Comparison of ENCODE assay signal across 22 cellular contexts in the genomic region with DNA sequence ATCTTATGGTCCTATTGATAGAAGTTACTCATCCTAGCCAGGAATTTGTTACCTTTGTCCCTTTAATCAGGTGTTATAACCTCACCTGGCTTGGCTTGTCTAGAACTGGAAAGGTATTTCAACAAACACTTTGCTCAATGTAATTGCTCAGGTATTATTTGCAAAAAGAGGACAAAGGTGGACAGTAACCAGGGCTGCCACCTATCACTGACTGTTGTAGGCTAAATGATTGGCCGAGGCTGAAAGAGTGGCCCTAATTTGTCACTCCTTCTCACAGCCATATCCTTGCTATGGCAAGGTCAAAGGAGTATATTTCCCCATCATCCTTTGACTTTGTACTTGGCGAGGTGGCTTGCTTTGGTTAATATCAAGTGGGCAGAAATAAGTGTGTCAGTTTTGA.
"Had no signal": no experiment of that assay in that cellular context is flagged by ENCODE, and none has a peak within 500 bp of the region (broad histone marks: within the 10 kb centered on the region; RNA-seq: fewer than 3 reads in every experiment).

No MANE protein-coding gene starts in this region.

- H3K27me3 ChIP-seq: heart left ventricle had no signal

- H3K27me3 Mint-ChIP-seq: activated B cell treated with CpG ODN at 0.5 μM for 24 hours; activated CD4-positive, alpha-beta T cell treated with anti-CD3 and anti-CD28 coated beads for 36 hours; activated naive CD8-positive, alpha-beta T cell treated with anti-CD3 and anti-CD28 coated beads, Interleukin-2, amount 10 ng/mL, durations not matched to agents 7 days and 5 days; stimulated activated naive B cell treated with anti-CD40 and anti-IgM and Interleukin-4, amounts not matched to agents 10 μg/mL and 1 μg/mL and 100 μg/mL, for 72 hours; T-helper 17 cell had no signal

- ATAC-seq: activated CD4-positive, alpha-beta T cell treated with anti-CD3 and anti-CD28 coated beads for 36 hours; heart left ventricle; left cardiac atrium; lower lobe of right lung; sciatic nerve; stimulated activated naive B cell treated with anti-CD40 and anti-IgM and Interleukin-4, amounts not matched to agents 10 μg/mL and 1 μg/mL and 100 μg/mL, for 72 hours; T-helper 17 cell had no signal

- H3K9me3 ChIP-seq: heart left ventricle, lower lobe of right lung had no signal

- H3K9me3 Mint-ChIP-seq: activated B cell treated with CpG ODN at 0.5 μM for 24 hours; activated naive CD8-positive, alpha-beta T cell treated with anti-CD3 and anti-CD28 coated beads, Interleukin-2, amount 10 ng/mL, durations not matched to agents 7 days and 5 days; mesothelial cell of epicardium; nephron; stimulated activated naive B cell treated with anti-CD40 and anti-IgM and Interleukin-4, amounts not matched to agents 10 μg/mL and 1 μg/mL and 100 μg/mL, for 72 hours had no signal

- H3K27ac Mint-ChIP-seq: activated B cell treated with CpG ODN at 0.5 μM for 24 hours; activated CD4-positive, alpha-beta T cell treated with anti-CD3 and anti-CD28 coated beads for 36 hours; activated naive CD8-positive, alpha-beta T cell treated with anti-CD3 and anti-CD28 coated beads, Interleukin-2, amount 10 ng/mL, durations not matched to agents 7 days and 5 days; mesothelial cell of epicardium; nephron; stimulated activated naive B cell treated with anti-CD40 and anti-IgM and Interleukin-4, amounts not matched to agents 10 μg/mL and 1 μg/mL and 100 μg/mL, for 72 hours had no signal

- H3K4me3 ChIP-seq: heart left ventricle, lower lobe of right lung, smooth muscle cell had no signal

- H3K27ac ChIP-seq: heart left ventricle, lower lobe of right lung had no signal

- H3K4me3 Mint-ChIP-seq: activated B cell treated with CpG ODN at 0.5 μM for 24 hours; activated CD4-positive, alpha-beta T cell treated with anti-CD3 and anti-CD28 coated beads for 36 hours; activated naive CD8-positive, alpha-beta T cell treated with anti-CD3 and anti-CD28 coated beads, Interleukin-2, amount 10 ng/mL, durations not matched to agents 7 days and 5 days; mesothelial cell of epicardium; stimulated activated naive B cell treated with anti-CD40 and anti-IgM and Interleukin-4, amounts not matched to agents 10 μg/mL and 1 μg/mL and 100 μg/mL, for 72 hours; T-helper 17 cell had no signal

- DNase-seq: activated B cell treated with CpG ODN at 0.5 μM for 24 hours; activated CD4-positive, alpha-beta T cell treated with anti-CD3 and anti-CD28 coated beads for 36 hours; activated CD4-positive, alpha-beta T cell treated with anti-CD3 and anti-CD28 coated beads, Interleukin-2, amount 50 U/mL, for 4 hours; activated naive CD4-positive, alpha-beta T cell treated with Interleukin-2 at 50 U/mL for 16 hours; activated naive CD8-positive, alpha-beta T cell treated with anti-CD3 and anti-CD28 coated beads, Interleukin-2, amount 10 ng/mL, durations not matched to agents 7 days and 5 days; amygdala; cortex of kidney; heart left ventricle; islet precursor cell; left cardiac atrium; lower lobe of right lung; occipital lobe; posterior cingulate gyrus; stimulated activated CD4-positive, alpha-beta T cell treated with anti-CD3 and anti-CD28 coated beads, Interleukin-15, amount 100 ng/mL, for 24 hours; stimulated activated naive B cell treated with anti-CD40 and anti-IgM and Interleukin-4, amounts not matched to agents 10 μg/mL and 1 μg/mL and 100 μg/mL, for 72 hours; T-helper 17 cell had no signal

- FAIRE-seq: bronchial epithelial cell, endometrium had no signal
